ENCODE assay signal across 8 cellular contexts in the genomic region with DNA sequence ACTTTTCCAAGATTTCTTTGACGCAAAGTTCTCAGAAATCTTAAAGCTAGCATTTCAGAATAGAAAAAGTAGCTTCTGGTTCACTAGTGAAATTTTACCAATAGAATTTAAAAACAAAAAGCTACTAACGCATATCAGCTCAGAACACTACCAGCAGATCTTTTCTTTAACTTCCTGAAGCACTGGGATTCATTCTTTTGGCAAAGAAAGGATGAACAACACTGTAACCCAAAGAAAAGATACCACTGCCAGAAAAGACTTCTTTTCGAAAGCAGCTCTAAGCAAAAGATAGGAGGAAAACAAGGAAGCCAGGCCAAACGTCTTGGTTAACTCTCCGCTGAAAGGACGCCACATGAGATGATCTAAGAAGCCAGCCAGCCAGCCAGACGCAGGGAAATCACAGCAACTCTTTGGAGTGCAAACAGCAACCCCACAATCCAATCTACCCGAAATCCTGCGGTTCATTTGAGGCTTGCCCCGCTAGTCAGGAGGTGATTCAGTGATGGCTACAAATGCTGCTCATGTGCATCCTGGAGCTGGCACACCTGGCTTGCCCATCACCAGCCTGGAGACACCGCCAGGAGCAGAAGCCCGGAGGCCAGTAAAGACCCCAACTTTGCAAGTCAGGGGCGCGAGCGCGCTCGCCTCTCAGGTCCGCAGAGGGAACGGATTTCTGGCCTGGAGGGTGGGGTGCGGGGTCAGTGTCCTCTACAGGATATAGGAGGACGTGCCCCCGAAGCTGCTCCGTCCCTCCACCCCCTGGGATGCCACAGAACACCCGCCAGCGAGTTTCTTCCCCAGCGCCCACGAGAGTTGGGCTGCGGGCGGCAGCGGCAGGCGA. TPM values are rescaled to one million over a fixed set of nuclear protein-coding genes. Genes with fewer than 3 reads are reported as not detected.
A peak's percentile ranks its signal among the peaks of the same experiment; 100 is the strongest.
DNase-seq lines count a peak whose midpoint lies in the region; ATAC-seq and TF ChIP-seq lines count a peak whose summit lies in the region.

No MANE protein-coding gene starts in this region.

- H3K4me3 ChIP-seq in BLaER1 treated with 17β-estradiol and CSF1 and Interleukin-3, amounts not matched to agents 10 nM and 100 nM, result peak overlapping the region; percentile 61 to 79 (median 71)
- peak overlapping the region; percentile 83 for H3K4me3 ChIP-seq in H7 (ENCODE audit: insufficient read depth, low read depth, low read length)
- H3K4me3 ChIP-seq in cardiac muscle cell, result peak overlapping the region; percentile 31

- H3K4me1 ChIP-seq in BLaER1 treated with 17β-estradiol and CSF1 and Interleukin-3, amounts not matched to agents 10 nM and 100 nM, result peaks cover 22 to 32% (median 29%) of the 10 kb centered on the region in 10 experiments
- peaks cover 14% of the 10 kb centered on the region for H3K4me1 ChIP-seq in cardiac muscle cell (ENCODE audit: low read depth)

- DNase-seq in H7 (peak; percentile 85), NCI-H82 (lab: John Stamatoyannopoulos, UW) (peak; percentile 84), amniotic epithelial cell (ENCODE audit: low read depth) (peak; percentile 89), cardiac muscle cell (ENCODE audit: low read depth in 1 of 2, low spot score in 1 of 2) (peak; percentile 87 to 92), omental fat pad (ENCODE audit: low spot score) (peak; percentile 71)

- no peak for TF ChIP-seq POLR2A in GM18505 (IDR thresholded peaks at IDR 0.05; ENCODE audit: borderline replicate concordance, extremely low read depth, insufficient read depth, insufficient read length)

- H3K9ac ChIP-seq in BLaER1 treated with 17β-estradiol and CSF1 and Interleukin-3, amounts not matched to agents 10 nM and 100 nM, result peak overlapping the region; percentile 65 to 83 (median 77)

- H3K36me3 ChIP-seq in BLaER1 treated with 17β-estradiol and CSF1 and Interleukin-3, amounts not matched to agents 10 nM and 100 nM, result peaks cover 14 to 25% (median 20%) of the 10 kb centered on the region in 11 experiments; a peak in 21 of 22 replicates
- H3K36me3 ChIP-seq in H7 (replicated peaks; ENCODE audit: control insufficient read depth, insufficient read depth, low read length) (peaks cover 2% of the 10 kb centered on the region; the same call in 1 of the 2 replicates), cardiac muscle cell (peaks cover 11% of the 10 kb centered on the region)

- H4K20me1 ChIP-seq in BLaER1 treated with 17β-estradiol and CSF1 and Interleukin-3, amounts not matched to agents 10 nM and 100 nM, result peaks cover 0 to 36% (median 18%) of the 10 kb centered on the region in 11 experiments; a peak in 12 of 22 replicates

- peak overlapping the region in 1 of 11 experiments; percentile 3; a peak in 1 of 22 replicates for H3K27ac ChIP-seq in BLaER1 treated with 17β-estradiol and CSF1 and Interleukin-3, amounts not matched to agents 10 nM and 100 nM
- H3K27ac ChIP-seq in cardiac muscle cell, result peak overlapping the region; percentile 47

- H3K4me2 ChIP-seq in BLaER1 treated with 17β-estradiol and CSF1 and Interleukin-3, amounts not matched to agents 10 nM and 100 nM, result peak overlapping the region; percentile 79 to 97 (median 89)

- ATAC-seq in omental fat pad (ENCODE audit: low FRiP score) (peak; percentile 46), GM21717 (IDR thresholded peaks at IDR 0.05; ENCODE audit: unreplicated experiment) (no peak), GM18505 (IDR thresholded peaks at IDR 0.05; ENCODE audit: unreplicated experiment) (no peak)

- H3K27me3 ChIP-seq in BLaER1 treated with 17β-estradiol and CSF1 and Interleukin-3, amounts not matched to agents 10 nM and 100 nM, result peaks cover 9 to 27% (median 18%) of the 10 kb centered on the region in 11 experiments; a peak in 14 of 22 replicates
- H3K27me3 ChIP-seq in H7 (ENCODE audit: control insufficient read depth, insufficient read depth, low read length) (peaks cover 33% of the 10 kb centered on the region), cardiac muscle cell (peaks cover 5% of the 10 kb centered on the region)

- TF ChIP-seq CTCF in cardiac muscle cell (IDR thresholded peaks at IDR 0.05; ENCODE audit: low read depth, low read length) (no peak), omental fat pad (IDR thresholded peaks at IDR 0.05) (no peak)

- H3K9me3 ChIP-seq in BLaER1 treated with 17β-estradiol and CSF1 and Interleukin-3, amounts not matched to agents 10 nM and 100 nM (replicated peaks in 1 of 11), result no peaks in the 10 kb centered on the region
- no peaks in the 10 kb centered on the region for H3K9me3 ChIP-seq in cardiac muscle cell (ENCODE audit: low read depth)

RNA-seq across cellular contexts. Expression of a gene that starts 0.8 kb away (rescaled TPM):
- 6.8 and 14.4 TPM in 2 replicates for total RNA-seq in H7 (2014; rRNA removed; shearing (Covaris generic))
- 32.7 and 42.8 TPM in 2 replicates for total RNA-seq in cardiac muscle cell
- 52.1 and 57.6 TPM in 2 replicates for polyA plus RNA-seq in cardiac muscle cell
- total RNA-seq in omental fat pad, result 10 to 100 TPM; 22.9 to 63.6 (median 41.6) TPM

RNA-seq across cellular contexts. Expression of a gene that starts 54.2 kb away (rescaled TPM):
- total RNA-seq in H7 (2014; rRNA removed; shearing (Covaris generic)), result under 0.01 TPM in 2 replicates
- total RNA-seq in cardiac muscle cell (under 0.01 TPM in 2 replicates), omental fat pad (under 1 TPM; under 0.01 TPM)
- 3.8 TPM in 1 of 2 replicates, not detected in the other for polyA plus RNA-seq in cardiac muscle cell

Comparison
In these comparisons a context has a peak if more than half of its experiments do, and no peak if none do; other contexts are left out.
1. H3K4me3 ChIP-seq: peak in every context shown above with its lines; median percentile 83 in H7; 71 in BLaER1 treated with 17β-estradiol and CSF1 and Interleukin-3, amounts not matched to agents 10 nM and 100 nM; 31 in cardiac muscle cell.